8 cellular contexts compared by ENCODE assay signal in the genomic region with DNA sequence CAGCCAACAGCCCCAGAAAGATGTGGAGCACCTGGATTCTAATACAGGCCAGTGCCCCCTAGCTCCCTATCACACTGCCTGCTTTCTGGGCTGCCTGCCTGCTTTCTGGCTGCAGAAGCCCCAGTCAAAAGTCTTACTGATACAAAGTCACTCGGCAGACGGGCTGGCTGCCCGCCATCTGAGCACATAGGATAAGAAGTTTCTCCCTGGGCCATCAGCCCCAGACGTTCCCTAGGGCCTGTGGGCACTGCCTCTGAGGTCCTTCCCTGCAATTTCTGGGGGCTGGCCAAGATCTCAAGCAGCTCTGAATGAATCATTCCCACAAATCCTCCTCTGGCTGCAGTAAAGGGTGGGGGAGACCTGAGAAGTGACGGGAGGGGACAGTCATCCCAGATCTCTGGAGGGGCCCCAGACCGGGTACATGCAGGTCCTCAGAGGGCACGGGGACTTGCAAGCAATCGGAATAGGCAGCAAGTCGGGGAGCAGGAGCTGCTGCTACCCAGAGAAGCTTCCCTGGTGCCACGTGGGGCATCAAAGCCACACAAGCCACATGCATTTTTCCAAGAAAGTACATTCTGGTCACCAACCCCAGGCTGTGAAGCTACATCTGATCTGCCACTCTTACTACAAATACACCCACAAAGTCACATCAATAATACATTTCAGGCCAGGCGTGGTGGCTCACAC. TPM values are rescaled to one million over a fixed set of nuclear protein-coding genes. Genes with fewer than 3 reads are reported as not detected.
A peak's percentile ranks its signal among the peaks of the same experiment; 100 is the strongest.
DNase-seq lines count a peak whose midpoint lies in the region; ATAC-seq and TF ChIP-seq lines count a peak whose summit lies in the region.

No MANE protein-coding gene starts in this region.

- in situ Hi-C loops in gastrocnemius medialis (cut with MboI; ENCODE audit: low sequenced_read_pairs in 4 of 4) = loop anchor here in 3 of 4 donors (10.0 kb wide), 2 partner anchors 90 to 100 kb away; a partner anchor contains a TSS

- H3K4me1 ChIP-seq in RWPE2 (ENCODE audit: insufficient read depth, poor library complexity, severe bottlenecking) (peaks cover 11% of the 10 kb centered on the region), gastrocnemius medialis (peaks cover 23 to 27% of the 10 kb centered on the region in 2 donors)

- TF ChIP-seq POLR2A in gastrocnemius medialis (IDR thresholded peaks at IDR 0.05) = no peak

- H3K9me3 ChIP-seq in RWPE2 (ENCODE audit: severe bottlenecking) (no peaks in the 10 kb centered on the region), gastrocnemius medialis (no peaks in the 10 kb centered on the region)

- TF ChIP-seq CTCF in RWPE2 (IDR thresholded peaks at IDR 0.05; ENCODE audit: poor library complexity, severe bottlenecking) (peak; percentile 26), fibroblast of pulmonary artery (IDR thresholded peaks at IDR 0.05; ENCODE audit: low read length, missing control alignments) (peak; percentile 20), gastrocnemius medialis (IDR thresholded peaks at IDR 0.05 in 4 of 5, conservative IDR thresholded peaks at IDR 0.05 in 1 of 5) (peak in 2 of 5 experiments; percentile 13 to 22)

- H3K36me3 ChIP-seq in RWPE2 (ENCODE audit: low read depth) (peaks cover 10% of the 10 kb centered on the region; the same call in 1 of the 2 replicates), gastrocnemius medialis (peaks cover 0 to 13% of the 10 kb centered on the region in 2 donors)

- H3K4me3 ChIP-seq in RWPE2 (ENCODE audit: severe bottlenecking) (no peak overlapping the region), fibroblast of pulmonary artery (replicated peaks; ENCODE audit: low read depth, low read length) (no peak overlapping the region), gastrocnemius medialis (no peak overlapping the region)

- ATAC-seq in RWPE2 (ENCODE audit: low read depth) = peak; percentile 78
- peak; percentile 34 to 51 for ATAC-seq in gastrocnemius medialis
- no peak for ATAC-seq in GM21737 (IDR thresholded peaks at IDR 0.05; ENCODE audit: unreplicated experiment)
- ATAC-seq in HG03108 (IDR thresholded peaks at IDR 0.05; ENCODE audit: unreplicated experiment) = no peak

- peak; percentile 76 for DNase-seq in GM03348 (ENCODE audit: low spot score)
- peak; percentile 86 for DNase-seq in RWPE2 (ENCODE audit: low spot score)
- DNase-seq in fibroblast of pulmonary artery (ENCODE audit: low read depth) = peak; percentile 78
- DNase-seq in gastrocnemius medialis = peak; percentile 45 to 66
- DNase-seq in COLO668 (lab: John Stamatoyannopoulos, UW; ENCODE audit: unreplicated experiment) = no peak
- no peak for DNase-seq in NCI-H187 (lab: John Stamatoyannopoulos, UW)

- H3K27me3 ChIP-seq in RWPE2 (ENCODE audit: insufficient read depth, poor library complexity, severe bottlenecking) (no peaks in the 10 kb centered on the region), gastrocnemius medialis (no peaks in the 10 kb centered on the region)

- H3K27ac ChIP-seq in RWPE2 (ENCODE audit: poor library complexity, severe bottlenecking) (peak overlapping the region; percentile 45), gastrocnemius medialis (peak overlapping the region; percentile 51 to 77 (median 66))

- intact Hi-C loops in gastrocnemius medialis (cut with DNase I; ENCODE audit: low total_unique reads) = loop anchor here (2.0 kb wide), 2 partner anchors 14 to 22 kb away; no protein-coding TSS in a partner anchor

RNA-seq across cellular contexts. Expression of a gene that starts 4.7 kb away (rescaled TPM):
- 100 to 1,000 TPM in 1 of 4 donors, 10 to 100 TPM in 3; 32.3 to 110 (median 65.4) TPM for total RNA-seq in gastrocnemius medialis

RNA-seq across cellular contexts. Expression of a gene that starts 32.6 kb away (rescaled TPM):
- under 1 TPM in 1 of 4 donors, not detected in 3; 0.97 TPM for total RNA-seq in gastrocnemius medialis

RNA-seq across cellular contexts. Expression of a gene that starts 36.5 kb away (rescaled TPM):
- not detected for total RNA-seq in gastrocnemius medialis

Comparison
In these comparisons a context has a peak if more than half of its experiments do, and no peak if none do; other contexts are left out.
1. DNase-seq: peak in GM03348 (single experiment), RWPE2 (single experiment), fibroblast of pulmonary artery (single experiment) and gastrocnemius medialis (2 of 2); none in COLO668 (single experiment) and NCI-H187 (0 of 2).
2. ATAC-seq: peak in RWPE2 (single experiment) and gastrocnemius medialis (2 of 2); none in GM21737 (single experiment) and HG03108 (single experiment).